8 cellular contexts compared by ENCODE assay signal in genomic region chr12:56358836-56359532, GRCh38. TPM values are rescaled to one million over a fixed set of nuclear protein-coding genes. Genes with fewer than 3 reads are reported as not detected.
DNase-seq lines count a peak whose midpoint lies in the region; ATAC-seq and TF ChIP-seq lines count a peak whose summit lies in the region.

No MANE protein-coding gene starts in this region.

- H3K4me3 Mint-ChIP-seq in activated B cell treated with CpG ODN at 0.5 μM for 24 hours, result peak overlapping the region; percentile 92
- H3K4me3 Mint-ChIP-seq in progenitor cell of endocrine pancreas (ENCODE audit: low read depth), result peak overlapping the region; percentile 93

- POLR2A ChIA-PET in activated B cell treated with CpG ODN at 0.5 μM for 24 hours (lab: Charles Lee), result interaction anchor here (0.6 to 5.5 kb wide), 22 partner anchors 10 to 541 kb away, joined by 3 to 128 read pairs (median 8); partner anchors contain the start of genes CNPY2, COQ10A, CS and ESYT1

- H3K4me1 Mint-ChIP-seq in activated B cell treated with CpG ODN at 0.5 μM for 24 hours (peaks cover 36% of the 10 kb centered on the region), progenitor cell of endocrine pancreas (ENCODE audit: low read depth) (peaks cover 15% of the 10 kb centered on the region)

- CTCF ChIA-PET in activated B cell treated with CpG ODN at 0.5 μM for 24 hours (lab: Charles Lee), result interaction anchor here (0.8 to 4.0 kb wide), 6 partner anchors 12 to 105 kb away, joined by 3 to 35 read pairs (median 8); partner anchors contain the start of genes CNPY2 and TIMELESS

- no peak for TF ChIP-seq CTCF in activated B cell treated with CpG ODN at 0.5 μM for 24 hours (IDR thresholded peaks at IDR 0.05)
- TF ChIP-seq CTCF in progenitor cell of endocrine pancreas (IDR thresholded peaks at IDR 0.05; ENCODE audit: unreplicated experiment), result no peak

- H3K36me3 ChIP-seq in HAP-1 (replicated peaks), result peaks cover 17% of the 10 kb centered on the region

- no peaks in the 10 kb centered on the region for H3K27me3 ChIP-seq in HAP-1 (ENCODE audit: low read depth)

- peaks cover 5% of the 10 kb centered on the region; the same call in 1 of the 2 replicates for H3K4me1 ChIP-seq in HAP-1

- H3K9me3 Mint-ChIP-seq in activated B cell treated with CpG ODN at 0.5 μM for 24 hours (no peaks in the 10 kb centered on the region), progenitor cell of endocrine pancreas (ENCODE audit: low read depth) (no peaks in the 10 kb centered on the region)

- DNase-seq in A172 (ENCODE audit: low spot score) (peak; percentile 47), HAP-1 (ENCODE audit: low spot score in 2 of 2) (peak in 1 of 2 experiments; percentile 30), activated B cell treated with CpG ODN at 0.5 μM for 24 hours (no peak), foreskin melanocyte (peak; percentile 87), progenitor cell of endocrine pancreas (ENCODE audit: low spot score, unreplicated experiment) (no peak), mesenteric fat pad (ENCODE audit: low spot score) (no peak), iPS-NIHi7 (ENCODE audit: extremely low spot score) (no peak)

- in situ Hi-C loops in HAP-1 (cut with MboI; ENCODE audit: low sequenced_read_pairs), result no loop called here

- peak overlapping the region; percentile 61 for H3K4me3 ChIP-seq in HAP-1

- H3K9me3 ChIP-seq in HAP-1, result no peaks in the 10 kb centered on the region

- ATAC-seq in activated B cell treated with CpG ODN at 0.5 μM for 24 hours (ENCODE audit: low read depth), result no peak
- ATAC-seq in HG02938 (IDR thresholded peaks at IDR 0.05; ENCODE audit: unreplicated experiment), result no peak

- intact Hi-C loops in activated B cell treated with CpG ODN at 0.5 μM for 24 hours (cut with micrococcal nuclease), result no loop called here

- no peaks in the 10 kb centered on the region for H3K27me3 Mint-ChIP-seq in activated B cell treated with CpG ODN at 0.5 μM for 24 hours
- no peaks in the 10 kb centered on the region for H3K27me3 Mint-ChIP-seq in progenitor cell of endocrine pancreas

- H3K27ac Mint-ChIP-seq in activated B cell treated with CpG ODN at 0.5 μM for 24 hours (peak overlapping the region; percentile 94), progenitor cell of endocrine pancreas (peak overlapping the region; percentile 99)

- peaks cover 33% of the 10 kb centered on the region for H3K36me3 Mint-ChIP-seq in activated B cell treated with CpG ODN at 0.5 μM for 24 hours (ENCODE audit: low read depth)
- H3K36me3 Mint-ChIP-seq in progenitor cell of endocrine pancreas (ENCODE audit: insufficient read depth), result peaks cover 6% of the 10 kb centered on the region

RNA-seq across cellular contexts. Expression of gene STAT2, which starts 0.9 kb away (rescaled TPM):
- 66.6 and 68.2 TPM in 2 replicates for total RNA-seq in A172 (2014; rRNA removed; shearing (Covaris generic))
- 159 and 177 TPM in 2 replicates for total RNA-seq in activated B cell treated with CpG ODN at 0.5 μM for 24 hours
- total RNA-seq in progenitor cell of endocrine pancreas, result 158 and 163 TPM in 2 replicates
- total RNA-seq in mesenteric fat pad, result 216 TPM

RNA-seq across cellular contexts. Expression of gene APOF, which starts 3.7 kb away (rescaled TPM):
- total RNA-seq in A172 (2014; rRNA removed; shearing (Covaris generic)), result not detected in 2 replicates
- total RNA-seq in activated B cell treated with CpG ODN at 0.5 μM for 24 hours, result not detected in 2 replicates
- total RNA-seq in progenitor cell of endocrine pancreas, result not detected in 2 replicates
- total RNA-seq in mesenteric fat pad, result not detected

RNA-seq across cellular contexts. Expression of gene IL23A, which starts 20.3 kb away (rescaled TPM):
- 1.8 TPM in 1 of 2 replicates, not detected in the other for total RNA-seq in A172 (2014; rRNA removed; shearing (Covaris generic))
- 5.6 and 7.2 TPM in 2 replicates for total RNA-seq in activated B cell treated with CpG ODN at 0.5 μM for 24 hours
- 0.67 and 0.89 TPM in 2 replicates for total RNA-seq in progenitor cell of endocrine pancreas
- 0.55 TPM for total RNA-seq in mesenteric fat pad

RNA-seq across cellular contexts. Expression of gene PAN2, which starts 25.2 kb away (rescaled TPM):
- total RNA-seq in A172 (2014; rRNA removed; shearing (Covaris generic)), result 15.6 and 22.0 TPM in 2 replicates
- total RNA-seq in activated B cell treated with CpG ODN at 0.5 μM for 24 hours (86.3 and 98.9 TPM in 2 replicates), progenitor cell of endocrine pancreas (69.3 and 73.1 TPM in 2 replicates), mesenteric fat pad (38.7 TPM)

RNA-seq across cellular contexts. Expression of gene CNPY2, which starts 43.2 kb away (rescaled TPM):
- 109 and 126 TPM in 2 replicates for total RNA-seq in A172 (2014; rRNA removed; shearing (Covaris generic))
- total RNA-seq in activated B cell treated with CpG ODN at 0.5 μM for 24 hours (72.1 and 98.8 TPM in 2 replicates), progenitor cell of endocrine pancreas (225 and 230 TPM in 2 replicates), mesenteric fat pad (87.9 TPM)

Comparison
In these comparisons a context has a peak if more than half of its experiments do, and no peak if none do; other contexts are left out.
1. DNase-seq: peak in A172 (single experiment) and foreskin melanocyte (single experiment); none in activated B cell treated with CpG ODN at 0.5 μM for 24 hours (single experiment), progenitor cell of endocrine pancreas (single experiment), mesenteric fat pad (single experiment) and iPS-NIHi7 (single experiment).